Comparison of ENCODE assay signal across 1 cellular context in the genomic region with DNA sequence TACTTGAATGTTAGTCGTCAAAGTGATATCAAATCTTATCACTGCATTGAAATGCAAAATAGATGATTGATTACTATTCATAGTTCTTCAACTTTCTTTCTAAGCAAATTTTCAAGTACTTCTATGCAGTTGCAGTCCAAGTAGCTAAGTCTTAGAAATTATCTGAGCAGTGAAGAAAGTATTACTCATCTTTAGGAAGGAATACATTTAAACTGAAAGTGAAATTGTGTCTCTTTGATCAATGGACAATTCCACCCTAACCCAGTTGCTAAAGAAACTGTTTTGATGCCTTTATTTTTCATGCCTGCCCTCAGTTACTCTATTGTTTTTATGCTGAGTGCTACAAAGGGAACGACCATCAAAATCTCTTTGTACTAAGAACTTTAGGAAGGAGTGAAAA.
TF ChIP-seq lines count a peak whose summit lies in the region.

No MANE protein-coding gene starts in this region.

TF ChIP-seq in IMR-90, 13 proteins besides CTCF, POLR2A, EP300 and RAD21 (continued from another document):
- no peak for TF ChIP-seq CEBPB (IDR thresholded peaks at IDR 0.05; ENCODE audit: low read depth, low read length)
TF ChIP-seq in IMR-90: peak in this region for 0.
